In genomic region chr10:75230600-75231038, GRCh38 we compare ENCODE assay signal across 8 cellular contexts. TPM values are rescaled to one million over a fixed set of nuclear protein-coding genes. Genes with fewer than 3 reads are reported as not detected.
DNase-seq lines count a peak whose midpoint lies in the region; ATAC-seq and TF ChIP-seq lines count a peak whose summit lies in the region.

No MANE protein-coding gene starts in this region.

- 24 to 26% (median 25%) methylated on average over 5 of the region's 5 CpGs for WGBS in adrenal gland, 4 donors

- H3K27me3 ChIP-seq in adrenal gland: no peaks in the 10 kb centered on the region

- H3K4me1 Mint-ChIP-seq in T-helper 1 cell treated with Interleukin-12 subunit alpha and Interleukin-12 subunit beta and Interleukin-4 antibody, amounts not matched to agents 30 μg/mL and 1 μg/mL, for 36 hours (ENCODE audit: low read depth): peaks cover 32% of the 10 kb centered on the region

- TF ChIP-seq CTCF in adrenal gland (IDR thresholded peaks at IDR 0.05): peak; percentile 87 to 94 (median 92)

- no peak for TF ChIP-seq POLR2A in adrenal gland (IDR thresholded peaks at IDR 0.05)

- peak overlapping the region; percentile 87 for H3K27ac Mint-ChIP-seq in T-helper 1 cell treated with Interleukin-12 subunit alpha and Interleukin-12 subunit beta and Interleukin-4 antibody, amounts not matched to agents 30 μg/mL and 1 μg/mL, for 36 hours

- no peak overlapping the region for H3K4me3 ChIP-seq in adrenal gland

- DNase-seq in GF-D8 (lab: John Stamatoyannopoulos, UW) (peak; percentile 50), HEK293T (ENCODE audit: extremely low spot score) (peak; percentile 79), NCI-H1105 treated with DMSO at 0.1 percent for 48 hours (lab: John Stamatoyannopoulos, UW) (peak; percentile 29), adrenal gland (peak; percentile 89 to 98 (median 96)), left cardiac atrium (peak; percentile 91), sciatic nerve (ENCODE audit: low spot score) (peak; percentile 96)

- no peaks in the 10 kb centered on the region for H3K27me3 Mint-ChIP-seq in T-helper 1 cell treated with Interleukin-12 subunit alpha and Interleukin-12 subunit beta and Interleukin-4 antibody, amounts not matched to agents 30 μg/mL and 1 μg/mL, for 36 hours (ENCODE audit: low read depth)

- no peak for ATAC-seq in left cardiac atrium
- ATAC-seq in sciatic nerve: peak; percentile 56
- ATAC-seq in HG03460 (IDR thresholded peaks at IDR 0.05; ENCODE audit: unreplicated experiment): no peak

- intact Hi-C loops in adrenal gland (cut with DNase I): loop anchor here (5.0 to 10.0 kb wide), 4 partner anchors 43 to 986 kb away; partner anchors contain the start of gene SAMD8 (in 1 of the 2)
- intact Hi-C loops in left cardiac atrium (cut with DNase I): loop anchor here (5.0 to 10.0 kb wide), 4 partner anchors 43 to 206 kb away; partner anchors contain the start of gene SAMD8 (in 1 of the 2)
- intact Hi-C loops in sciatic nerve (cut with DNase I): loop anchor here (10.0 kb wide), 1 partner anchor 966 kb away; no protein-coding TSS in a partner anchor

- CTCF ChIA-PET in HEK293T (lab: Yijun Ruan, JAX): interaction anchor here (0.5 to 1.6 kb wide), 6 partner anchors 19 to 635 kb away, joined by 3 to 12 read pairs (median 4); no protein-coding TSS in a partner anchor

- H3K36me3 Mint-ChIP-seq in T-helper 1 cell treated with Interleukin-12 subunit alpha and Interleukin-12 subunit beta and Interleukin-4 antibody, amounts not matched to agents 30 μg/mL and 1 μg/mL, for 36 hours (ENCODE audit: low read depth): peaks cover 37% of the 10 kb centered on the region

- POLR2A ChIA-PET in HEK293T (lab: Yijun Ruan, JAX): interaction anchor here (1.0 to 5.8 kb wide), 2 partner anchors 20 to 23 kb away, joined by 3 to 48 read pairs; partner anchors contain the start of gene VDAC2

- H3K36me3 ChIP-seq in adrenal gland (replicated peaks in 1 of 2): peaks cover 0 to 40% of the 10 kb centered on the region in 2 donors

- H3K4me1 ChIP-seq in adrenal gland (replicated peaks in 1 of 2): peaks cover 25 to 53% of the 10 kb centered on the region in 2 donors

- no peak overlapping the region for H3K4me3 Mint-ChIP-seq in T-helper 1 cell treated with Interleukin-12 subunit alpha and Interleukin-12 subunit beta and Interleukin-4 antibody, amounts not matched to agents 30 μg/mL and 1 μg/mL, for 36 hours

- no peaks in the 10 kb centered on the region for H3K9me3 Mint-ChIP-seq in T-helper 1 cell treated with Interleukin-12 subunit alpha and Interleukin-12 subunit beta and Interleukin-4 antibody, amounts not matched to agents 30 μg/mL and 1 μg/mL, for 36 hours

- no peaks in the 10 kb centered on the region for H3K9me3 ChIP-seq in adrenal gland (replicated peaks in 1 of 3)

- peak overlapping the region in 2 of 5 donors; percentile 11 to 35 for H3K27ac ChIP-seq in adrenal gland

TF ChIP-seq in HEK293T, 16 proteins besides CTCF, POLR2A, EP300 and RAD21:
- no peak for TF ChIP-seq ELF4 (IDR thresholded peaks at IDR 0.05)
- TF ChIP-seq SP1 (IDR thresholded peaks at IDR 0.05): no peak
- TF ChIP-seq, protein P1, sequence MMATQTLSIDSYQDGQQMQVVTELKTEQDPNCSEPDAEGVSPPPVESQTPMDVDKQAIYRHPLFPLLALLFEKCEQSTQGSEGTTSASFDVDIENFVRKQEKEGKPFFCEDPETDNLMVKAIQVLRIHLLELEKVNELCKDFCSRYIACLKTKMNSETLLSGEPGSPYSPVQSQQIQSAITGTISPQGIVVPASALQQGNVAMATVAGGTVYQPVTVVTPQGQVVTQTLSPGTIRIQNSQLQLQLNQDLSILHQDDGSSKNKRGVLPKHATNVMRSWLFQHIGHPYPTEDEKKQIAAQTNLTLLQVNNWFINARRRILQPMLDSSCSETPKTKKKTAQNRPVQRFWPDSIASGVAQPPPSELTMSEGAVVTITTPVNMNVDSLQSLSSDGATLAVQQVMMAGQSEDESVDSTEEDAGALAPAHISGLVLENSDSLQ (IDR thresholded peaks at IDR 0.05): peak; percentile 95
- no peak for TF ChIP-seq L3MBTL2 (conservative IDR thresholded peaks at IDR 0.05)
- TF ChIP-seq FOXM1 (IDR thresholded peaks at IDR 0.05; ENCODE audit: borderline replicate concordance): no peak
- no peak for TF ChIP-seq FOXA1 (IDR thresholded peaks at IDR 0.05)
- no peak for TF ChIP-seq FOXK2 (IDR thresholded peaks at IDR 0.05)

RNA-seq across cellular contexts. Expression of gene COMTD1, which starts 5.1 kb away (rescaled TPM):
- 10 to 100 TPM; 17.3 to 82.0 (median 32.7) TPM for total RNA-seq in adrenal gland
- polyA plus RNA-seq in adrenal gland: 100 to 1,000 TPM in 1 of 3 donors, 10 to 100 TPM in 1, 1 to 10 TPM in 1; 2.0 to 137 (median 95.0) TPM
- 10 to 100 TPM; 22.7 to 28.2 TPM for total RNA-seq in left cardiac atrium
- total RNA-seq in sciatic nerve: 13.0 TPM

RNA-seq across cellular contexts. Expression of gene VDAC2, which starts 20.0 kb away (rescaled TPM):
- total RNA-seq in adrenal gland: 100 to 1,000 TPM; 139 to 271 (median 197) TPM
- polyA plus RNA-seq in adrenal gland: 100 to 1,000 TPM in 2 of 3 donors, 10 to 100 TPM in 1; 83.2 to 297 (median 115) TPM
- total RNA-seq in left cardiac atrium: 100 to 1,000 TPM; 313 to 428 TPM
- 120 TPM for total RNA-seq in sciatic nerve

Comparison
In these comparisons a context has a peak if more than half of its experiments do, and no peak if none do; other contexts are left out.
1. DNase-seq: peak in every context shown above with its lines; median percentile 96 in adrenal gland; 96 in sciatic nerve; 91 in left cardiac atrium; 79 in HEK293T; 50 in GF-D8; 29 in NCI-H1105 treated with DMSO at 0.1 percent for 48 hours.